In the genomic region with DNA sequence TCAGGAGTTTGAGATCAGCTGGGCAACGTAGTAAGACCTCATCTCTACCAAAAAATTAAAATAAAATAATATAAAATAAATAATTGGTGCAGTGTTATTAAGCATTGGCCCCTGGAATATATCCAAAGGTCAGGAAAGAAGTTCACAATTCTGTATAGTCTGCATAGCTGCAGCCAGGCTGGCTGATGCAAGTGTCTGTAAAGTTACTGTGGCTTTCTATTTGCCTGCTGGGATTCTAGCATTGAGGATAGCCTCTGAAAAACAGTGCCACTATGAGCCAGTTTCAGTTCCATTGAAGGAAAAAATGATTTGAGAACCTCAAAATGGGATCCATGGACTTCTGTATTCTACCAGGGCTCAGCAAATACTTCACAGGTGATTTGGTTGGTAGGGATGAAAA, we compare ENCODE assay signal across 26 cellular contexts.
DNase-seq lines count a peak whose midpoint lies in the region; ATAC-seq, FAIRE-seq and TF ChIP-seq lines count a peak whose summit lies in the region.
"Had no signal": no experiment of that assay in that cellular context is flagged by ENCODE, and none has a peak within 500 bp of the region (broad histone marks: within the 10 kb centered on the region; RNA-seq: fewer than 3 reads in every experiment).

No MANE protein-coding gene starts in this region.

- peaks cover 8% of the 10 kb centered on the region for H3K4me1 Mint-ChIP-seq in astrocyte (ENCODE audit: low read depth, unreplicated experiment)
- H3K4me1 Mint-ChIP-seq: activated CD4-positive, alpha-beta T cell treated with anti-CD3 and anti-CD28 coated beads, Interleukin-2, amount 10 ng/mL, durations not matched to agents 24 days and 14 days; endodermal cell had no signal

- H2BK5ac ChIP-seq in mesenchymal stem cell (ENCODE audit: low read depth, low read length, poor library complexity, severe bottlenecking): no peak overlapping the region

- no peak for TF ChIP-seq CTCF in AG09309 (IDR thresholded peaks at IDR 0.05; ENCODE audit: control insufficient read depth, insufficient read depth, low read depth, low read length, missing control alignments)
- TF ChIP-seq CTCF in KMS-11 (conservative IDR thresholded peaks at IDR 0.05; ENCODE audit: low read depth, low read length): no peak
- TF ChIP-seq CTCF in astrocyte (IDR thresholded peaks at IDR 0.05; ENCODE audit: insufficient read depth, low read depth, low read length): no peak

- H3K18ac ChIP-seq in mesenchymal stem cell (ENCODE audit: low read depth in 1 of 2, low read length in 2 of 2): peak overlapping the region in 1 of 2 experiments; percentile 33

- peak overlapping the region; percentile 2; the same call in 1 of the 2 replicates for H3K4me2 ChIP-seq in KMS-11
- H3K4me2 ChIP-seq in astrocyte (ENCODE audit: low read length): no peak overlapping the region
- no peak overlapping the region for H3K4me2 ChIP-seq in mesenchymal stem cell (ENCODE audit: low read length, poor library complexity, severe bottlenecking)
- H3K4me2 ChIP-seq: SK-N-SH had no signal

- no peaks in the 10 kb centered on the region for H3K36me3 ChIP-seq in KMS-11 (ENCODE audit: insufficient read depth)
- H3K36me3 ChIP-seq in astrocyte (ENCODE audit: insufficient read depth, low read length): no peaks in the 10 kb centered on the region
- no peaks in the 10 kb centered on the region for H3K36me3 ChIP-seq in mesenchymal stem cell (ENCODE audit: control insufficient read depth in 1 of 2, insufficient read depth in 2 of 2, low read depth in 1 of 2, low read length in 2 of 2)
- H3K36me3 ChIP-seq: esophagus squamous epithelium had no signal

- H4K91ac ChIP-seq in mesenchymal stem cell (ENCODE audit: low read length): no peak overlapping the region

- H3K4me1 ChIP-seq in KMS-11 (ENCODE audit: low read depth, poor library complexity, severe bottlenecking): peaks cover 20% of the 10 kb centered on the region
- H3K4me1 ChIP-seq in astrocyte (ENCODE audit: insufficient read depth, low read length): peaks cover 14% of the 10 kb centered on the region
- peaks cover 1% of the 10 kb centered on the region for H3K4me1 ChIP-seq in mesenchymal stem cell (ENCODE audit: control insufficient read depth, insufficient read depth, low read depth, low read length)
- H3K4me1 ChIP-seq: esophagus squamous epithelium had no signal

- H3K4ac ChIP-seq in mesenchymal stem cell (ENCODE audit: low read depth in 1 of 2, low read length in 2 of 2): no peak overlapping the region

- H3K9me3 ChIP-seq in astrocyte (ENCODE audit: insufficient read depth, low read depth, low read length): no peaks in the 10 kb centered on the region
- no peaks in the 10 kb centered on the region for H3K9me3 ChIP-seq in mesenchymal stem cell (ENCODE audit: control insufficient read depth, low read length)
- H3K9me3 ChIP-seq: esophagus squamous epithelium, SK-N-SH had no signal

- H3K79me2 ChIP-seq in KMS-11 (ENCODE audit: insufficient read depth, low read depth) (no peaks in the 10 kb centered on the region), astrocyte (ENCODE audit: insufficient read depth, low read length) (no peaks in the 10 kb centered on the region)

- H4K20me1 ChIP-seq in KMS-11 (ENCODE audit: insufficient read depth) (no peaks in the 10 kb centered on the region), astrocyte (ENCODE audit: insufficient read depth, low read length) (no peaks in the 10 kb centered on the region)

- H2BK120ac ChIP-seq in mesenchymal stem cell (ENCODE audit: low read depth, low read length): no peak overlapping the region

- H3K27ac Mint-ChIP-seq in astrocyte (ENCODE audit: unreplicated experiment): peak overlapping the region; percentile 88
- H3K27ac Mint-ChIP-seq: activated CD4-positive, alpha-beta T cell treated with anti-CD3 and anti-CD28 coated beads, Interleukin-2, amount 10 ng/mL, durations not matched to agents 24 days and 14 days; endodermal cell had no signal

- no peak overlapping the region for H3K14ac ChIP-seq in mesenchymal stem cell (ENCODE audit: low read length in 2 of 2)

- no peak overlapping the region for H3K9ac ChIP-seq in KMS-11
- H3K9ac ChIP-seq in astrocyte (ENCODE audit: low read length): no peak overlapping the region
- no peak overlapping the region for H3K9ac ChIP-seq in mesenchymal stem cell (ENCODE audit: low read length)
- H3K9ac ChIP-seq: SK-N-SH had no signal

- no peaks in the 10 kb centered on the region for H3K36me3 Mint-ChIP-seq in astrocyte (ENCODE audit: low read depth, unreplicated experiment)

- H3K27me3 Mint-ChIP-seq in astrocyte (ENCODE audit: low read depth, unreplicated experiment): no peaks in the 10 kb centered on the region

- no peak overlapping the region for H3K27ac ChIP-seq in KMS-11
- no peak overlapping the region for H3K27ac ChIP-seq in astrocyte (ENCODE audit: low read depth, low read length)
- H3K27ac ChIP-seq in mesenchymal stem cell (ENCODE audit: low read length, poor library complexity, severe bottlenecking): no peak overlapping the region
- H3K27ac ChIP-seq: C4-2B, coronary artery, esophagus squamous epithelium, VCaP had no signal

- FAIRE-seq in astrocyte (lab: Jason Lieb, UNC): no peak
- no peak for FAIRE-seq in GM12892 (lab: Jason Lieb, UNC)
- FAIRE-seq: bronchial epithelial cell had no signal

- no peak overlapping the region for H2BK12ac ChIP-seq in mesenchymal stem cell (ENCODE audit: low read length in 2 of 2)

- no peak overlapping the region for H4K8ac ChIP-seq in mesenchymal stem cell (ENCODE audit: low read length)

- DNase-seq in AG09309 (ENCODE audit: low read depth): peak; percentile 29
- DNase-seq in astrocyte (ENCODE audit: low read depth): no peak
- peak; percentile 64 for DNase-seq in mesenchymal stem cell
- no peak for DNase-seq in activated CD4-positive, alpha-beta T cell treated with anti-CD3 and anti-CD28 coated beads, Interleukin-2, amount 50 U/mL, for 48 hours
- DNase-seq in HCEC 1CT: no peak
- DNase-seq in GM12892 (ENCODE audit: insufficient read length): no peak
- DNase-seq: activated CD4-positive, alpha-beta T cell treated with anti-CD3 and anti-CD28 coated beads, Interleukin-2, amount 10 ng/mL, durations not matched to agents 24 days and 14 days; activated naive CD4-positive, alpha-beta T cell; activated T-cell treated with anti-CD3 and anti-CD28 coated beads, Interleukin-2, amount 50 U/mL, for 48 hours; endodermal cell; esophagus squamous epithelium; glutamatergic neuron; kidney glomerular epithelial cell; NCI-H1436; NCI-H526; RPMI8226; SK-N-SH; stimulated activated CD8-positive, alpha-beta memory T cell treated with anti-CD3 and anti-CD28 coated beads, Interleukin-4, amount 100 ng/mL, for 48 hours had no signal

- no peak overlapping the region for H3K4me3 Mint-ChIP-seq in astrocyte (ENCODE audit: unreplicated experiment)
- H3K4me3 Mint-ChIP-seq: activated CD4-positive, alpha-beta T cell treated with anti-CD3 and anti-CD28 coated beads, Interleukin-2, amount 10 ng/mL, durations not matched to agents 24 days and 14 days; endodermal cell had no signal

- peaks cover 5% of the 10 kb centered on the region for H3K79me1 ChIP-seq in mesenchymal stem cell (replicated peaks; ENCODE audit: low read length, poor library complexity, severe bottlenecking)

- no peak overlapping the region for H2BK15ac ChIP-seq in mesenchymal stem cell (ENCODE audit: low read depth, poor library complexity, severe bottlenecking)

- no peak overlapping the region for H3K23ac ChIP-seq in mesenchymal stem cell (ENCODE audit: low read length in 2 of 2)

- H2AK5ac ChIP-seq in mesenchymal stem cell (ENCODE audit: low read length, severe bottlenecking): no peak overlapping the region

- ATAC-seq in HG03460 (IDR thresholded peaks at IDR 0.05; ENCODE audit: unreplicated experiment): no peak
- ATAC-seq: HCT116, sciatic nerve had no signal

- H2AFZ ChIP-seq in KMS-11 (ENCODE audit: low read depth) (no peak overlapping the region), astrocyte (ENCODE audit: low read depth, low read length) (no peak overlapping the region), mesenchymal stem cell (ENCODE audit: low read depth, low read length) (no peak overlapping the region)

- no peaks in the 10 kb centered on the region for H3K9me3 Mint-ChIP-seq in astrocyte (ENCODE audit: unreplicated experiment)
- H3K9me3 Mint-ChIP-seq: endodermal cell had no signal

- WGBS in mesenchymal stem cell: no CpG with 5 or more reads among the region's 1 CpG

- no peak for TF ChIP-seq POLR2A in GM12892 (IDR thresholded peaks at IDR 0.05; ENCODE audit: low read depth, low read length)

- H3K4me3 ChIP-seq in AG09309 (ENCODE audit: control insufficient read depth, low read depth, low read length): no peak overlapping the region
- no peak overlapping the region for H3K4me3 ChIP-seq in KMS-11 (IDR thresholded peaks at IDR 0.05; ENCODE audit: insufficient read depth, low read depth, low read length)
- H3K4me3 ChIP-seq in astrocyte (ENCODE audit: insufficient read depth, low read depth, low read length): no peak overlapping the region
- no peak overlapping the region for H3K4me3 ChIP-seq in mesenchymal stem cell (ENCODE audit: insufficient read depth in 1 of 2, low read depth in 1 of 2, low read length in 2 of 2)
- H3K4me3 ChIP-seq: coronary artery, esophagus squamous epithelium had no signal

- no peaks in the 10 kb centered on the region for H3K27me3 ChIP-seq in KMS-11 (ENCODE audit: insufficient read depth, low read depth)
- H3K27me3 ChIP-seq in astrocyte (ENCODE audit: insufficient read depth, low read length): no peaks in the 10 kb centered on the region
- no peaks in the 10 kb centered on the region for H3K27me3 ChIP-seq in mesenchymal stem cell (ENCODE audit: control insufficient read depth in 1 of 2, insufficient read depth in 1 of 2, low read length in 2 of 2)
- H3K27me3 ChIP-seq: esophagus squamous epithelium had no signal

Comparison
In these comparisons a context has a peak if more than half of its experiments do, and no peak if none do; other contexts are left out.
1. DNase-seq: peak in AG09309 (single experiment) and mesenchymal stem cell (single experiment); none in astrocyte (single experiment), activated CD4-positive, alpha-beta T cell treated with anti-CD3 and anti-CD28 coated beads, Interleukin-2, amount 50 U/mL, for 48 hours (0 of 2), HCEC 1CT (single experiment) and GM12892 (single experiment).